In genomic region chr14:83294941-83295340, GRCh38 we compare ENCODE assay signal across 2 cellular contexts.
TF ChIP-seq lines count a peak whose summit lies in the region.

No MANE protein-coding gene starts in this region.

TF ChIP-seq in IMR-90, 13 proteins besides CTCF, POLR2A, EP300 and RAD21:
- TF ChIP-seq CHD1 (IDR thresholded peaks at IDR 0.05; ENCODE audit: low read depth, low read length), result no peak

TF ChIP-seq in HepG2, 621 proteins besides CTCF, POLR2A, EP300 and RAD21:
- TF ChIP-seq SRSF4 (IDR thresholded peaks at IDR 0.05; ENCODE audit: low read depth, low read length, poor library complexity, severe bottlenecking) (no peak), ZNF264 (CRISPR knock-in tag; IDR thresholded peaks at IDR 0.05) (no peak), NFKBIZ (CRISPR knock-in tag; IDR thresholded peaks at IDR 0.05) (no peak), ZNF557 (CRISPR knock-in tag; IDR thresholded peaks at IDR 0.05) (no peak), ZNF891 (CRISPR knock-in tag; IDR thresholded peaks at IDR 0.05) (no peak), TRAFD1 (CRISPR knock-in tag; IDR thresholded peaks at IDR 0.05; ENCODE audit: borderline replicate concordance) (no peak)
